In genomic region chr2:109700680-109701274, GRCh38 we compare ENCODE assay signal across 19 cellular contexts.
DNase-seq lines count a peak whose midpoint lies in the region; ATAC-seq and TF ChIP-seq lines count a peak whose summit lies in the region.
"Had no signal": no experiment of that assay in that cellular context is flagged by ENCODE, and none has a peak within 500 bp of the region (broad histone marks: within the 10 kb centered on the region; RNA-seq: fewer than 3 reads in every experiment).

No MANE protein-coding gene starts in this region.

- H3K79me2 ChIP-seq in PC-3 (ENCODE audit: low read length), result no peaks in the 10 kb centered on the region

- H3K4me3 ChIP-seq in PC-3 (ENCODE audit: low read length), result no peak overlapping the region
- no peak overlapping the region for H3K4me3 ChIP-seq in endodermal cell (ENCODE audit: low read length)
- H3K4me3 ChIP-seq in mucosa of rectum (ENCODE audit: low read length in 2 of 2), result no peak overlapping the region
- no peak overlapping the region for H3K4me3 ChIP-seq in thoracic aorta
- H3K4me3 ChIP-seq: HAP-1, left lung had no signal

- POLR2A ChIA-PET in PC-3 (lab: Charles Lee; ENCODE audit: unreplicated experiment), result no interaction called here

- H3K4me2 ChIP-seq in PC-3 (ENCODE audit: low read length), result no peak overlapping the region

- H3K27me3 ChIP-seq in PC-3 (ENCODE audit: low read length), result no peaks in the 10 kb centered on the region
- H3K27me3 ChIP-seq in endodermal cell (ENCODE audit: control insufficient read depth, insufficient read depth, low read length, poor library complexity, severe bottlenecking), result no peaks in the 10 kb centered on the region
- H3K27me3 ChIP-seq in mucosa of rectum (ENCODE audit: control insufficient read depth in 2 of 2, insufficient read depth in 2 of 2, low read length in 2 of 2), result no peaks in the 10 kb centered on the region
- H3K27me3 ChIP-seq in thoracic aorta (replicated peaks; ENCODE audit: insufficient read depth), result no peaks in the 10 kb centered on the region
- H3K27me3 ChIP-seq: left lung had no signal

- ATAC-seq in PC-3 (no peak), thoracic aorta (ENCODE audit: insufficient number of reproducible peaks, low FRiP score, low read depth) (no peak), omental fat pad (ENCODE audit: low FRiP score) (no peak)
- ATAC-seq: activated CD8-positive, alpha-beta memory T cell treated with anti-CD3 and anti-CD28 coated beads, Interleukin-2, amount 10 ng/mL, durations not matched to agents 7 days and 5 days; esophagus mucosa; left lung had no signal

- DNase-seq in PC-3 (no peak), endodermal cell (no peak), thoracic aorta (ENCODE audit: low spot score) (no peak), omental fat pad (ENCODE audit: low spot score) (no peak), DMS153 (lab: John Stamatoyannopoulos, UW) (no peak), cardiac septum (ENCODE audit: low spot score) (no peak)
- DNase-seq in NK-92 treated with Interleukin-12 subunit alpha and Interleukin-12 subunit beta, amount 100 ng/mL, for 24 hours (lab: John Stamatoyannopoulos, UW), result no peak
- DNase-seq: activated CD4-positive, alpha-beta T cell treated with anti-CD3 and anti-CD28 coated beads for 4 hours; activated CD8-positive, alpha-beta memory T cell treated with anti-CD3 and anti-CD28 coated beads, Interleukin-2, amount 10 ng/mL, durations not matched to agents 7 days and 5 days; left lung; NCI-H187 treated with DMSO at 0.1 percent for 48 hours; NCI-H345; posterior cingulate gyrus; stimulated activated CD8-positive, alpha-beta memory T cell treated with anti-CD3 and anti-CD28 coated beads, Interleukin-4, amount 100 ng/mL, for 48 hours; substantia nigra; SW 1271 had no signal

- H3K4me3 Mint-ChIP-seq in endodermal cell, result no peak overlapping the region
- H3K4me3 Mint-ChIP-seq: activated CD8-positive, alpha-beta memory T cell treated with anti-CD3 and anti-CD28 coated beads, Interleukin-2, amount 10 ng/mL, durations not matched to agents 7 days and 5 days had no signal

- H3K4me1 ChIP-seq in PC-3 (ENCODE audit: insufficient read depth, low read length) (peaks cover 46% of the 10 kb centered on the region), endodermal cell (ENCODE audit: control insufficient read depth, insufficient read depth, low read length) (peaks cover 27% of the 10 kb centered on the region), mucosa of rectum (ENCODE audit: control insufficient read depth in 2 of 2, insufficient read depth in 2 of 2, low read length in 2 of 2) (peaks cover 22 to 31% of the 10 kb centered on the region in 2 donors), thoracic aorta (ENCODE audit: control insufficient read depth in 1 of 2, low read depth in 2 of 2) (peaks cover 12 to 35% of the 10 kb centered on the region in 2 donors)

- H4K20me1 ChIP-seq in PC-3 (ENCODE audit: low read length), result no peaks in the 10 kb centered on the region

- H3K27ac Mint-ChIP-seq in endodermal cell, result peak overlapping the region; percentile 24
- H3K27ac Mint-ChIP-seq: activated CD8-positive, alpha-beta memory T cell treated with anti-CD3 and anti-CD28 coated beads, Interleukin-2, amount 10 ng/mL, durations not matched to agents 7 days and 5 days had no signal

- TF ChIP-seq CTCF in PC-3 (conservative IDR thresholded peaks at IDR 0.05; ENCODE audit: low read depth, low read length) (no peak), endodermal cell (conservative IDR thresholded peaks at IDR 0.05) (no peak), thoracic aorta (IDR thresholded peaks at IDR 0.05) (no peak), omental fat pad (IDR thresholded peaks at IDR 0.05) (no peak)

- BruUV-seq in PC-3 (replicated peaks; lab: Mats Ljungman, UMichigan), result no TSS peak

- 69 to 70% methylated on average over 10 to 11 of the region's 11 CpGs for WGBS in endodermal cell (ENCODE audit: insufficient coverage in 1 of 2, insufficient read length in 1 of 2), 2 experiments

- H3K9ac ChIP-seq in PC-3 (ENCODE audit: low read length) (no peak overlapping the region), endodermal cell (ENCODE audit: extremely low read depth, low read length, poor library complexity, severe bottlenecking) (no peak overlapping the region), mucosa of rectum (ENCODE audit: low read depth in 1 of 2, low read length in 2 of 2) (peak overlapping the region in 1 of 2 donors; percentile 55)

- intact Hi-C loops in PC-3 (cut with micrococcal nuclease) (no loop called here), cardiac septum (cut with DNase I) (no loop called here)

- H3F3A ChIP-seq in PC-3 (ENCODE audit: low read length, unreplicated experiment), result no peaks in the 10 kb centered on the region

- H3K27ac ChIP-seq in PC-3 (ENCODE audit: low read length), result peak overlapping the region; percentile 95; the same call in 1 of the 2 replicates
- H3K27ac ChIP-seq in endodermal cell (ENCODE audit: low read depth, low read length), result no peak overlapping the region
- peak overlapping the region; percentile 92 to 96 for H3K27ac ChIP-seq in mucosa of rectum (ENCODE audit: low read depth in 2 of 2, low read length in 2 of 2)
- peak overlapping the region; percentile 75 to 81 for H3K27ac ChIP-seq in thoracic aorta

- H3K9me3 Mint-ChIP-seq in endodermal cell, result no peaks in the 10 kb centered on the region

- H3K36me3 Mint-ChIP-seq in endodermal cell (ENCODE audit: low read depth), result no peaks in the 10 kb centered on the region
- H3K36me3 Mint-ChIP-seq: activated CD8-positive, alpha-beta memory T cell treated with anti-CD3 and anti-CD28 coated beads, Interleukin-2, amount 10 ng/mL, durations not matched to agents 7 days and 5 days had no signal

- CTCF ChIA-PET in PC-3 (lab: Charles Lee), result no interaction called here

- H2AFZ ChIP-seq in PC-3 (ENCODE audit: low read length), result no peak overlapping the region

- peaks cover 44% of the 10 kb centered on the region for H3K4me1 Mint-ChIP-seq in endodermal cell

- H3K36me3 ChIP-seq in PC-3 (ENCODE audit: low read depth, low read length) (no peaks in the 10 kb centered on the region), endodermal cell (ENCODE audit: control insufficient read depth, insufficient read depth, low read length) (no peaks in the 10 kb centered on the region), mucosa of rectum (ENCODE audit: control insufficient read depth in 2 of 2, insufficient read depth in 2 of 2, low read length in 2 of 2) (no peaks in the 10 kb centered on the region), thoracic aorta (no peaks in the 10 kb centered on the region)
- H3K36me3 ChIP-seq: HAP-1, left lung had no signal

- no peaks in the 10 kb centered on the region for H3K9me3 ChIP-seq in PC-3 (ENCODE audit: low read length)
- no peaks in the 10 kb centered on the region for H3K9me3 ChIP-seq in endodermal cell (ENCODE audit: control insufficient read depth, low read length)
- H3K9me3 ChIP-seq in mucosa of rectum (ENCODE audit: control insufficient read depth in 2 of 2, low read length in 2 of 2), result no peaks in the 10 kb centered on the region
- H3K9me3 ChIP-seq in thoracic aorta, result no peaks in the 10 kb centered on the region
- H3K9me3 ChIP-seq: HAP-1, left lung had no signal

- H3K9me2 ChIP-seq in PC-3 (replicated peaks; ENCODE audit: low read length), result no peaks in the 10 kb centered on the region

- H3K27me3 Mint-ChIP-seq in endodermal cell (ENCODE audit: insufficient read depth), result no peaks in the 10 kb centered on the region
